ENCODE assay signal across 25 cellular contexts in the genomic region with DNA sequence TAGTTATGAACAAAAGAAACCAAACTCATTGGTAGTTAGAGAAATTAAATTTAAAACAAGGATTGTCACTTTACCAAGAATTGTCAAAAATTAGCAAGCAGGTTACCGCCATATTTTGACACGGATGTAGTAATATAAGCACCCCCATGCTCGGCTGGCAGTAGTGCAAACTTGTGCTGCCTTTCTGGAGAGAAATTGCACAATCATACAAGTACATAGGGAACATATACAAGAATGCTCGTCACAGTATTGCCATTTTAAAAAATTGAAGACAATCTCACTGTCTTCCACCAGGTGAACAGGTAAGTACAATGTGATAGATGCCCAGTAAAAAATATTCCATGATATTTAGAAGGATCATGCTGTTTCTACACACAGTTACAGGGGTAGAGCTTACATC.
"Had no signal": no experiment of that assay in that cellular context is flagged by ENCODE, and none has a peak within 500 bp of the region (broad histone marks: within the 10 kb centered on the region; RNA-seq: fewer than 3 reads in every experiment).

No MANE protein-coding gene starts in this region.

- ATAC-seq: left colon; left lung; lower lobe of right lung; naive thymus-derived CD8-positive, alpha-beta T cell; pancreas; right cardiac atrium; stimulated activated effector memory CD8-positive, alpha-beta T cell treated with anti-CD3 and anti-CD28 coated beads, Interleukin-12 subunit alpha, Interleukin-12 subunit beta, amount 100 ng/mL, for 72 hours had no signal

- H3K4me1 ChIP-seq: lower lobe of right lung, pancreas, prostate gland, uterus had no signal

- H3K27ac ChIP-seq: left lung, lower lobe of right lung, pancreas, prostate gland, sigmoid colon, spleen, suprapubic skin, thoracic aorta, tibial artery, uterus had no signal

- H3K9me3 ChIP-seq: left lung, lower lobe of right lung, pancreas, prostate gland, sigmoid colon, spleen, suprapubic skin, thoracic aorta, tibial artery, uterus had no signal

- H3K4me3 ChIP-seq: left lung, lower lobe of right lung, pancreas, prostate gland, sigmoid colon, spleen, suprapubic skin, thoracic aorta, tibial artery, uterus had no signal

- H3K27me3 ChIP-seq: left lung, pancreas, sigmoid colon, spleen, suprapubic skin, tibial artery, uterus had no signal

- FAIRE-seq: islet of Langerhans, kidney, pancreas, small intestine had no signal

- H3K36me3 ChIP-seq: left lung, lower lobe of right lung, pancreas, prostate gland, sigmoid colon, spleen, suprapubic skin, thoracic aorta, tibial artery, uterus had no signal

- DNase-seq: immature natural killer cell; kidney; left colon; left lung; lower lobe of right lung; mammary epithelial cell; mesenchymal stem cell; naive thymus-derived CD8-positive, alpha-beta T cell; nucleus accumbens; pancreas; posterior cingulate gyrus; retina; right cardiac atrium; sigmoid colon; small intestine; spleen; stimulated activated CD4-positive, alpha-beta T cell treated with anti-CD3 and anti-CD28 coated beads, Interleukin-4, amount 100 ng/mL, for 24 hours; stimulated activated naive CD4-positive, alpha-beta T cell; tibial artery; uterus had no signal
